Comparison of ENCODE assay signal across 2 cellular contexts in genomic region chr10:115441907-115442520, GRCh38.
TF ChIP-seq lines count a peak whose summit lies in the region.

No MANE protein-coding gene starts in this region.

TF ChIP-seq in SK-N-SH, 30 proteins besides CTCF, POLR2A, EP300 and RAD21 (continued from another document):
- TF ChIP-seq, protein P1, sequence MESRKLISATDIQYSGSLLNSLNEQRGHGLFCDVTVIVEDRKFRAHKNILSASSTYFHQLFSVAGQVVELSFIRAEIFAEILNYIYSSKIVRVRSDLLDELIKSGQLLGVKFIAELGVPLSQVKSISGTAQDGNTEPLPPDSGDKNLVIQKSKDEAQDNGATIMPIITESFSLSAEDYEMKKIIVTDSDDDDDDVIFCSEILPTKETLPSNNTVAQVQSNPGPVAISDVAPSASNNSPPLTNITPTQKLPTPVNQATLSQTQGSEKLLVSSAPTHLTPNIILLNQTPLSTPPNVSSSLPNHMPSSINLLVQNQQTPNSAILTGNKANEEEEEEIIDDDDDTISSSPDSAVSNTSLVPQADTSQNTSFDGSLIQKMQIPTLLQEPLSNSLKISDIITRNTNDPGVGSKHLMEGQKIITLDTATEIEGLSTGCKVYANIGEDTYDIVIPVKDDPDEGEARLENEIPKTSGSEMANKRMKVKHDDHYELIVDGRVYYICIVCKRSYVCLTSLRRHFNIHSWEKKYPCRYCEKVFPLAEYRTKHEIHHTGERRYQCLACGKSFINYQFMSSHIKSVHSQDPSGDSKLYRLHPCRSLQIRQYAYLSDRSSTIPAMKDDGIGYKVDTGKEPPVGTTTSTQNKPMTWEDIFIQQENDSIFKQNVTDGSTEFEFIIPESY (IDR thresholded peaks at IDR 0.05; ENCODE audit: borderline replicate concordance, low read depth) = no peak
- no peak for TF ChIP-seq MEF2A (IDR thresholded peaks at IDR 0.05; ENCODE audit: borderline replicate concordance, low read depth)
- TF ChIP-seq, protein P2, sequence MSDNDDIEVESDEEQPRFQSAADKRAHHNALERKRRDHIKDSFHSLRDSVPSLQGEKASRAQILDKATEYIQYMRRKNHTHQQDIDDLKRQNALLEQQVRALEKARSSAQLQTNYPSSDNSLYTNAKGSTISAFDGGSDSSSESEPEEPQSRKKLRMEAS (IDR thresholded peaks at IDR 0.05; ENCODE audit: low read depth) = no peak
- TF ChIP-seq, protein P3, sequence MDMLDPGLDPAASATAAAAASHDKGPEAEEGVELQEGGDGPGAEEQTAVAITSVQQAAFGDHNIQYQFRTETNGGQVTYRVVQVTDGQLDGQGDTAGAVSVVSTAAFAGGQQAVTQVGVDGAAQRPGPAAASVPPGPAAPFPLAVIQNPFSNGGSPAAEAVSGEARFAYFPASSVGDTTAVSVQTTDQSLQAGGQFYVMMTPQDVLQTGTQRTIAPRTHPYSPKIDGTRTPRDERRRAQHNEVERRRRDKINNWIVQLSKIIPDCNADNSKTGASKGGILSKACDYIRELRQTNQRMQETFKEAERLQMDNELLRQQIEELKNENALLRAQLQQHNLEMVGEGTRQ (IDR thresholded peaks at IDR 0.05; ENCODE audit: borderline replicate concordance, low read depth, low read length) = no peak
- no peak for TF ChIP-seq RFX5 (IDR thresholded peaks at IDR 0.05; ENCODE audit: low read length)
- no peak for TF ChIP-seq EZH2phosphoT487 (IDR thresholded peaks at IDR 0.05; ENCODE audit: borderline replicate concordance, low read depth)
- no peak for TF ChIP-seq RCOR1 (IDR thresholded peaks at IDR 0.05; ENCODE audit: low read length)
- TF ChIP-seq NFIC (IDR thresholded peaks at IDR 0.05; ENCODE audit: borderline replicate concordance) = no peak
- no peak for TF ChIP-seq ELF1 (IDR thresholded peaks at IDR 0.05)
- TF ChIP-seq, protein P4, sequence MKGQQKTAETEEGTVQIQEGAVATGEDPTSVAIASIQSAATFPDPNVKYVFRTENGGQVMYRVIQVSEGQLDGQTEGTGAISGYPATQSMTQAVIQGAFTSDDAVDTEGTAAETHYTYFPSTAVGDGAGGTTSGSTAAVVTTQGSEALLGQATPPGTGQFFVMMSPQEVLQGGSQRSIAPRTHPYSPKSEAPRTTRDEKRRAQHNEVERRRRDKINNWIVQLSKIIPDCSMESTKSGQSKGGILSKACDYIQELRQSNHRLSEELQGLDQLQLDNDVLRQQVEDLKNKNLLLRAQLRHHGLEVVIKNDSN (IDR thresholded peaks at IDR 0.05; ENCODE audit: borderline replicate concordance, low read depth) = no peak
- no peak for TF ChIP-seq RXRA (IDR thresholded peaks at IDR 0.05; ENCODE audit: borderline replicate concordance, low read depth)
- no peak for TF ChIP-seq NRF1 (IDR thresholded peaks at IDR 0.05; ENCODE audit: low read depth, low read length)
- no peak for TF ChIP-seq REST (IDR thresholded peaks at IDR 0.05; ENCODE audit: low read depth, low read length)
- TF ChIP-seq POLR2AphosphoS5 (IDR thresholded peaks at IDR 0.05; ENCODE audit: low read depth, low read length) = no peak
- no peak for TF ChIP-seq YY1 (IDR thresholded peaks at IDR 0.05; ENCODE audit: low read depth)
- no peak for TF ChIP-seq FOSL2 (IDR thresholded peaks at IDR 0.05; ENCODE audit: borderline replicate concordance, low read depth)

TF ChIP-seq in SK-N-SH treated with all-trans-retinoic acid at 6 μM for 48 hours, 23 proteins besides CTCF, POLR2A, EP300 and RAD21 (continued from another document):
- TF ChIP-seq PPARA (CRISPR knock-in tag; IDR thresholded peaks at IDR 0.05; ENCODE audit: borderline replicate concordance) (no peak), BACH2 (CRISPR knock-in tag; IDR thresholded peaks at IDR 0.05; ENCODE audit: borderline replicate concordance) (no peak), POU6F1 (CRISPR knock-in tag; IDR thresholded peaks at IDR 0.05; ENCODE audit: borderline replicate concordance, low read depth) (no peak), TOX (CRISPR knock-in tag; IDR thresholded peaks at IDR 0.05; ENCODE audit: borderline replicate concordance) (no peak)
TF ChIP-seq in SK-N-SH treated with all-trans-retinoic acid at 6 μM for 48 hours: peak in this region for 0.
